ENCODE assay signal across 8 cellular contexts in genomic region chr19:3547301-3547731, GRCh38. TPM values are rescaled to one million over a fixed set of nuclear protein-coding genes. Genes with fewer than 3 reads are reported as not detected.
A peak's percentile ranks its signal among the peaks of the same experiment; 100 is the strongest.
DNase-seq lines count a peak whose midpoint lies in the region; ATAC-seq, FAIRE-seq and TF ChIP-seq lines count a peak whose summit lies in the region.

No MANE protein-coding gene starts in this region.

- H3K4me3 ChIP-seq in GM06990 (replicated peaks; ENCODE audit: low read depth, low read length) (no peak overlapping the region), OCI-LY1 (ENCODE audit: low read depth, low read length, poor library complexity, severe bottlenecking) (no peak overlapping the region), choroid plexus epithelial cell (ENCODE audit: low read depth, low read length) (no peak overlapping the region), psoas muscle (no peak overlapping the region)

- no peaks in the 10 kb centered on the region for H3K9me3 ChIP-seq in OCI-LY1 (ENCODE audit: low read length)
- H3K9me3 ChIP-seq in psoas muscle, result no peaks in the 10 kb centered on the region

- no peak overlapping the region for H3K4me2 ChIP-seq in OCI-LY1 (ENCODE audit: low read length)

- H3K4me1 ChIP-seq in OCI-LY1 (ENCODE audit: insufficient read depth, low read length, severe bottlenecking) (peaks cover 9% of the 10 kb centered on the region), psoas muscle (no peaks in the 10 kb centered on the region)

- intact Hi-C loops in psoas muscle (cut with DNase I), result no loop called here

- H3K27ac ChIP-seq in OCI-LY1 (ENCODE audit: low read depth, low read length, poor library complexity, severe bottlenecking), result no peak overlapping the region
- H3K27ac ChIP-seq in psoas muscle, result no peak overlapping the region

- TF ChIP-seq CTCF in GM06990 (IDR thresholded peaks at IDR 0.05; ENCODE audit: insufficient read depth, low read length, poor library complexity, severe bottlenecking), result peak; percentile 66
- TF ChIP-seq CTCF in OCI-LY1 (IDR thresholded peaks at IDR 0.05; ENCODE audit: low read length), result peak; percentile 55
- TF ChIP-seq CTCF in choroid plexus epithelial cell (conservative IDR thresholded peaks at IDR 0.05; ENCODE audit: low read depth, low read length), result peak; percentile 66
- peak; percentile 38 for TF ChIP-seq CTCF in psoas muscle (IDR thresholded peaks at IDR 0.05)

- no peak for FAIRE-seq in H54 (lab: Jason Lieb, UNC)

- no peak for ATAC-seq in psoas muscle
- no peak for ATAC-seq in GM21528 (IDR thresholded peaks at IDR 0.05; ENCODE audit: low FRiP score, unreplicated experiment)

- no peak overlapping the region for H2AFZ ChIP-seq in OCI-LY1 (ENCODE audit: low read length)

- no peak overlapping the region for H3K9ac ChIP-seq in OCI-LY1 (ENCODE audit: low read length)

- no peaks in the 10 kb centered on the region for H3K79me2 ChIP-seq in OCI-LY1 (ENCODE audit: insufficient read depth, low read length)

- H3K36me3 ChIP-seq in GM06990 (ENCODE audit: control insufficient read depth, insufficient read depth, low read length) (peaks cover 21% of the 10 kb centered on the region), OCI-LY1 (ENCODE audit: insufficient read depth, low read length) (peaks cover 42% of the 10 kb centered on the region), psoas muscle (ENCODE audit: insufficient read depth in 1 of 2, low read depth in 1 of 2) (peaks cover 0 to 30% of the 10 kb centered on the region in 2 donors)

- no peaks in the 10 kb centered on the region for H3F3A ChIP-seq in OCI-LY1 (ENCODE audit: insufficient read depth, low read length)

- TF ChIP-seq POLR2A in H54 (IDR thresholded peaks at IDR 0.05; ENCODE audit: low read depth, low read length), result no peak

- DNase-seq in GM06990 (ENCODE audit: extremely low read depth, insufficient read length), result peak; percentile 31
- no peak for DNase-seq in choroid plexus epithelial cell (ENCODE audit: low read depth)
- DNase-seq in psoas muscle, result no peak
- DNase-seq in retina, result no peak
- no peak for DNase-seq in H54 (ENCODE audit: insufficient read length, low spot score)
- no peak for DNase-seq in LoVo (ENCODE audit: low spot score)

- H3K9me2 ChIP-seq in OCI-LY1 (ENCODE audit: low read depth, low read length), result no peaks in the 10 kb centered on the region

- 83 to 89% (median 85%) methylated on average over 15 of the region's 15 CpGs for WGBS in psoas muscle, 3 donors

- H3K27me3 ChIP-seq in GM06990 (replicated peaks; ENCODE audit: control insufficient read depth, insufficient read depth, low read length) (no peaks in the 10 kb centered on the region), OCI-LY1 (ENCODE audit: insufficient read depth, low read length) (no peaks in the 10 kb centered on the region), psoas muscle (ENCODE audit: insufficient read depth in 3 of 3, low read length in 2 of 3) (no peaks in the 10 kb centered on the region)

- no peaks in the 10 kb centered on the region for H4K20me1 ChIP-seq in OCI-LY1 (ENCODE audit: insufficient read depth, low read length)

RNA-seq across cellular contexts. Expression of gene TEKTIP1, which starts 8.3 kb away (rescaled TPM):
- 1 to 10 TPM in 1 of 4 donors, under 1 TPM in 1, not detected in 2; 0.44 to 1.0 TPM for total RNA-seq in psoas muscle
- not detected for polyA plus RNA-seq in psoas muscle

RNA-seq across cellular contexts. Expression of gene MFSD12, which starts 10.1 kb away (rescaled TPM):
- total RNA-seq in psoas muscle, result 10 to 100 TPM; 16.3 to 25.2 (median 21.5) TPM
- polyA plus RNA-seq in psoas muscle, result 10 to 100 TPM; 25.6 to 46.6 (median 33.8) TPM

RNA-seq across cellular contexts. Expression of gene HMG20B, which starts 25.4 kb away (rescaled TPM):
- total RNA-seq in psoas muscle, result 10 to 100 TPM; 14.3 to 27.2 (median 24.5) TPM
- polyA plus RNA-seq in psoas muscle, result 10 to 100 TPM; 21.4 to 25.2 (median 24.7) TPM

RNA-seq across cellular contexts. Expression of gene GIPC3, which starts 38.0 kb away (rescaled TPM):
- total RNA-seq in psoas muscle, result 1 to 10 TPM in 1 of 4 donors, under 1 TPM in 3; 0.30 to 1.1 (median 0.55) TPM
- polyA plus RNA-seq in psoas muscle, result under 1 TPM; 0.32 to 0.45 (median 0.33) TPM

RNA-seq across cellular contexts. Expression of gene FZR1, which starts 41.2 kb away (rescaled TPM):
- 10 to 100 TPM; 24.3 to 25.8 (median 25.1) TPM for total RNA-seq in psoas muscle
- polyA plus RNA-seq in psoas muscle, result 10 to 100 TPM; 12.8 to 20.3 (median 13.7) TPM
